16 cellular contexts compared by ENCODE assay signal in the genomic region with DNA sequence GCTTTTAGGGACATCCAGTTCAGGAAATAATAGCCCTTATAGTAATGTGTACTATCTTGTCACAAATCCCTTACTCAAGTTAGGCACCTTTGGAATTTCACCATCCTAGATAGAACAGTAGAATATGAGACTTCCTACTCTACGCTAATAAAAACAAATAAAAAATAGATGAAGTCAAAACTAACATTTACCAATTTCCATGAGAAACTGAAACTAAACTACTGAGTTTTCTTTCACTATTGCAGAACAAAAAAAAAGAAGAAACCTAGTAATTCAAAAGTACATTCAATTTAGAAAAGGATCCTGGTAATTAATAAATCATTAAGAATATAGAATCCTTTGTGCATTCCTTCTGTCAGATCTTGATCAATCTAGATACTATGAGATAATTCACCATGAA. TPM values are rescaled to one million over a fixed set of nuclear protein-coding genes. Genes with fewer than 3 reads are reported as not detected.
A peak's percentile ranks its signal among the peaks of the same experiment; 100 is the strongest.
DNase-seq lines count a peak whose midpoint lies in the region; ATAC-seq and TF ChIP-seq lines count a peak whose summit lies in the region.
"Had no signal": no experiment of that assay in that cellular context is flagged by ENCODE, and none has a peak within 500 bp of the region (broad histone marks: within the 10 kb centered on the region; RNA-seq: fewer than 3 reads in every experiment).

No MANE protein-coding gene starts in this region.

- H3K36me3 Mint-ChIP-seq in activated CD4-positive, alpha-beta T cell treated with anti-CD3 and anti-CD28 coated beads, Interleukin-2, amount 10 ng/mL, durations not matched to agents 7 days and 5 days (ENCODE audit: low read depth): peaks cover 57% of the 10 kb centered on the region
- H3K36me3 Mint-ChIP-seq in GM23338 (ENCODE audit: low read depth): peaks cover 44% of the 10 kb centered on the region
- H3K36me3 Mint-ChIP-seq in activated T-helper 1 cell treated with anti-CD3 and anti-CD28 coated beads, Interleukin-12 subunit alpha, Interleukin-12 subunit beta, Interleukin-2, Interleukin-4 antibody, amounts not matched to agents 30 ng/mL and 10 ng/mL and 1 ng/mL, durations not matched to agents 14 hours and 24 hours and 36 hours (ENCODE audit: low read depth): peaks cover 57% of the 10 kb centered on the region
- H3K36me3 Mint-ChIP-seq in naive thymus-derived CD8-positive, alpha-beta T cell: peaks cover 0 to 34% (median 6%) of the 10 kb centered on the region in 3 donors

- H3K4me3 Mint-ChIP-seq in activated CD4-positive, alpha-beta T cell treated with anti-CD3 and anti-CD28 coated beads, Interleukin-2, amount 10 ng/mL, durations not matched to agents 7 days and 5 days: peak overlapping the region; percentile 17
- no peak overlapping the region for H3K4me3 Mint-ChIP-seq in GM23338
- peak overlapping the region; percentile 24 for H3K4me3 Mint-ChIP-seq in activated T-helper 1 cell treated with anti-CD3 and anti-CD28 coated beads, Interleukin-12 subunit alpha, Interleukin-12 subunit beta, Interleukin-2, Interleukin-4 antibody, amounts not matched to agents 30 ng/mL and 10 ng/mL and 1 ng/mL, durations not matched to agents 14 hours and 24 hours and 36 hours
- H3K4me3 Mint-ChIP-seq in naive thymus-derived CD8-positive, alpha-beta T cell: no peak overlapping the region

- CTCF ChIA-PET in activated CD4-positive, alpha-beta T cell treated with anti-CD3 and anti-CD28 coated beads, Interleukin-2, amount 10 ng/mL, durations not matched to agents 7 days and 5 days (lab: Charles Lee): interaction anchor here (1.0 kb wide), 1 partner anchor 9 kb away, joined by 3 read pairs; no protein-coding TSS in a partner anchor

- H3K27me3 ChIP-seq in GM23338 (ENCODE audit: insufficient read depth): no peaks in the 10 kb centered on the region
- H3K27me3 ChIP-seq: BLaER1, dorsolateral prefrontal cortex, left lung, pancreas, upper lobe of left lung had no signal

- H3F3A ChIP-seq in GM23338 (replicated peaks; ENCODE audit: low read depth): no peaks in the 10 kb centered on the region

- no peak for DNase-seq in activated CD4-positive, alpha-beta T cell treated with anti-CD3 and anti-CD28 coated beads, Interleukin-2, amount 10 ng/mL, durations not matched to agents 7 days and 5 days
- DNase-seq in activated CD4-positive, alpha-beta T cell treated with anti-CD3 and anti-CD28 coated beads, Interleukin-2, amount 50 U/mL, for 48 hours: no peak
- DNase-seq in GM23338 (ENCODE audit: low spot score) (no peak), NCI-H524 treated with DMSO at 0.1 percent for 48 hours (lab: John Stamatoyannopoulos, UW) (no peak)
- no peak for DNase-seq in activated T-helper 1 cell treated with anti-CD3 and anti-CD28 coated beads, Interleukin-12 subunit alpha, Interleukin-12 subunit beta, Interleukin-2, Interleukin-4 antibody, amounts not matched to agents 30 ng/mL and 10 ng/mL and 1 ng/mL, durations not matched to agents 14 hours and 24 hours and 36 hours (ENCODE audit: low spot score)
- no peak for DNase-seq in naive thymus-derived CD8-positive, alpha-beta T cell
- no peak for DNase-seq in central memory CD4-positive, alpha-beta T cell
- DNase-seq in stimulated activated CD4-positive, alpha-beta T cell treated with anti-CD3 and anti-CD28 coated beads, Interleukin-4, amount 100 ng/mL, for 24 hours: no peak
- DNase-seq: dorsolateral prefrontal cortex, left lung, NCI-H2029, pancreas, upper lobe of left lung, WERI-Rb-1 had no signal

- peaks cover 6% of the 10 kb centered on the region for H3K4me1 ChIP-seq in GM23338 (ENCODE audit: insufficient read depth)
- H3K4me1 ChIP-seq: BLaER1, left lung, pancreas, upper lobe of left lung had no signal

- H3K4me3 ChIP-seq in GM23338: no peak overlapping the region
- H3K4me3 ChIP-seq: BLaER1, left lung, pancreas, upper lobe of left lung had no signal

- intact Hi-C loops in activated T-helper 1 cell treated with anti-CD3 and anti-CD28 coated beads, Interleukin-12 subunit alpha, Interleukin-12 subunit beta, Interleukin-2, Interleukin-4 antibody, amounts not matched to agents 30 ng/mL and 10 ng/mL and 1 ng/mL, durations not matched to agents 14 hours and 24 hours and 36 hours (cut with micrococcal nuclease): loop anchor here (1.0 to 5.0 kb wide), 3 partner anchors 14 to 381 kb away; partner anchors contain the start of gene STARD4

- H3K27ac Mint-ChIP-seq in activated CD4-positive, alpha-beta T cell treated with anti-CD3 and anti-CD28 coated beads, Interleukin-2, amount 10 ng/mL, durations not matched to agents 7 days and 5 days: peak overlapping the region; percentile 81
- peak overlapping the region; percentile 44; the same call in 1 of the 2 replicates for H3K27ac Mint-ChIP-seq in GM23338
- H3K27ac Mint-ChIP-seq in activated T-helper 1 cell treated with anti-CD3 and anti-CD28 coated beads, Interleukin-12 subunit alpha, Interleukin-12 subunit beta, Interleukin-2, Interleukin-4 antibody, amounts not matched to agents 30 ng/mL and 10 ng/mL and 1 ng/mL, durations not matched to agents 14 hours and 24 hours and 36 hours: peak overlapping the region; percentile 59
- peak overlapping the region in 9 of 10 donors; percentile 0 to 71 (median 33) for H3K27ac Mint-ChIP-seq in naive thymus-derived CD8-positive, alpha-beta T cell

- peaks cover 26% of the 10 kb centered on the region; the same call in 1 of the 2 replicates for H3K36me3 ChIP-seq in GM23338 (ENCODE audit: insufficient read depth)
- H3K36me3 ChIP-seq: pancreas had no signal

- H4K20me1 ChIP-seq in GM23338 (replicated peaks; ENCODE audit: insufficient read depth): peaks cover 5% of the 10 kb centered on the region; the same call in 1 of the 2 replicates
- H4K20me1 ChIP-seq: BLaER1 had no signal

- H3K9me2 ChIP-seq in GM23338 (ENCODE audit: insufficient read depth): no peaks in the 10 kb centered on the region

- no peak for ATAC-seq in GM23338
- no peak for ATAC-seq in naive thymus-derived CD8-positive, alpha-beta T cell
- ATAC-seq: left lung, pancreas, sciatic nerve had no signal

- TF ChIP-seq CTCF in GM23338 (conservative IDR thresholded peaks at IDR 0.05; ENCODE audit: low read depth in 2 of 2): no peak

- no peaks in the 10 kb centered on the region for H3K27me3 Mint-ChIP-seq in activated CD4-positive, alpha-beta T cell treated with anti-CD3 and anti-CD28 coated beads, Interleukin-2, amount 10 ng/mL, durations not matched to agents 7 days and 5 days
- H3K27me3 Mint-ChIP-seq in GM23338 (ENCODE audit: insufficient read depth, low read depth, poor library complexity): no peaks in the 10 kb centered on the region
- no peaks in the 10 kb centered on the region for H3K27me3 Mint-ChIP-seq in activated T-helper 1 cell treated with anti-CD3 and anti-CD28 coated beads, Interleukin-12 subunit alpha, Interleukin-12 subunit beta, Interleukin-2, Interleukin-4 antibody, amounts not matched to agents 30 ng/mL and 10 ng/mL and 1 ng/mL, durations not matched to agents 14 hours and 24 hours and 36 hours (ENCODE audit: insufficient read depth)
- H3K27me3 Mint-ChIP-seq in naive thymus-derived CD8-positive, alpha-beta T cell: no peaks in the 10 kb centered on the region

- H2AFZ ChIP-seq in GM23338: no peak overlapping the region

- H3K4me2 ChIP-seq in GM23338: no peak overlapping the region
- H3K4me2 ChIP-seq: BLaER1 had no signal

- H3K27ac ChIP-seq in GM23338 (ENCODE audit: low read depth): no peak overlapping the region
- H3K27ac ChIP-seq: BLaER1, left lung, pancreas, upper lobe of left lung, WERI-Rb-1 had no signal

- H3K9me3 Mint-ChIP-seq in activated CD4-positive, alpha-beta T cell treated with anti-CD3 and anti-CD28 coated beads, Interleukin-2, amount 10 ng/mL, durations not matched to agents 7 days and 5 days: no peaks in the 10 kb centered on the region
- H3K9me3 Mint-ChIP-seq in GM23338: no peaks in the 10 kb centered on the region
- no peaks in the 10 kb centered on the region for H3K9me3 Mint-ChIP-seq in activated T-helper 1 cell treated with anti-CD3 and anti-CD28 coated beads, Interleukin-12 subunit alpha, Interleukin-12 subunit beta, Interleukin-2, Interleukin-4 antibody, amounts not matched to agents 30 ng/mL and 10 ng/mL and 1 ng/mL, durations not matched to agents 14 hours and 24 hours and 36 hours
- no peaks in the 10 kb centered on the region for H3K9me3 Mint-ChIP-seq in naive thymus-derived CD8-positive, alpha-beta T cell

- peaks cover 20% of the 10 kb centered on the region for H3K79me2 ChIP-seq in GM23338 (replicated peaks; ENCODE audit: insufficient read depth)

- POLR2A ChIA-PET in activated CD4-positive, alpha-beta T cell treated with anti-CD3 and anti-CD28 coated beads, Interleukin-2, amount 10 ng/mL, durations not matched to agents 7 days and 5 days (lab: Charles Lee): no interaction called here
- POLR2A ChIA-PET in naive thymus-derived CD8-positive, alpha-beta T cell (lab: Charles Lee): no interaction called here

- peaks cover 27% of the 10 kb centered on the region for H3K4me1 Mint-ChIP-seq in activated CD4-positive, alpha-beta T cell treated with anti-CD3 and anti-CD28 coated beads, Interleukin-2, amount 10 ng/mL, durations not matched to agents 7 days and 5 days
- H3K4me1 Mint-ChIP-seq in GM23338: peaks cover 7% of the 10 kb centered on the region; the same call in 2 of the 3 replicates
- peaks cover 49% of the 10 kb centered on the region for H3K4me1 Mint-ChIP-seq in activated T-helper 1 cell treated with anti-CD3 and anti-CD28 coated beads, Interleukin-12 subunit alpha, Interleukin-12 subunit beta, Interleukin-2, Interleukin-4 antibody, amounts not matched to agents 30 ng/mL and 10 ng/mL and 1 ng/mL, durations not matched to agents 14 hours and 24 hours and 36 hours (ENCODE audit: low read depth)
- peaks cover 0 to 11% (median 4%) of the 10 kb centered on the region in 4 donors for H3K4me1 Mint-ChIP-seq in naive thymus-derived CD8-positive, alpha-beta T cell

TF ChIP-seq in GM23338, 12 proteins besides CTCF, POLR2A, EP300 and RAD21 (continues in another document):
- no peak for TF ChIP-seq CREB1 (CRISPR knock-in tag; IDR thresholded peaks at IDR 0.05; ENCODE audit: low read depth)

RNA-seq across cellular contexts. Expression of gene STARD4, which starts 14.0 kb away (rescaled TPM):
- 10 to 100 TPM; 33.7 to 37.4 TPM for total RNA-seq in activated CD4-positive, alpha-beta T cell treated with anti-CD3 and anti-CD28 coated beads, Interleukin-2, amount 10 ng/mL, durations not matched to agents 7 days and 5 days
- total RNA-seq in GM23338 (2014; rRNA removed; shearing (Covaris generic)): 92.0 and 106 TPM in 2 replicates
- polyA plus RNA-seq in GM23338 (2016; fragmentation: Nextera tagmentation; extraction: Ambion mirVana): 21.6 and 25.0 TPM in 2 replicates
- 149 and 163 TPM in 2 replicates for total RNA-seq in activated T-helper 1 cell treated with anti-CD3 and anti-CD28 coated beads, Interleukin-12 subunit alpha, Interleukin-12 subunit beta, Interleukin-2, Interleukin-4 antibody, amounts not matched to agents 30 ng/mL and 10 ng/mL and 1 ng/mL, durations not matched to agents 14 hours and 24 hours and 36 hours
- total RNA-seq in naive thymus-derived CD8-positive, alpha-beta T cell: 10 to 100 TPM; 10.9 to 11.9 TPM
- polyA plus RNA-seq in naive thymus-derived CD8-positive, alpha-beta T cell: 1 to 10 TPM; 4.6 to 6.1 (median 5.0) TPM

Comparison
In these comparisons a context has a peak if more than half of its experiments do, and no peak if none do; other contexts are left out.
1. H3K4me3 Mint-ChIP-seq: peak in activated CD4-positive, alpha-beta T cell treated with anti-CD3 and anti-CD28 coated beads, Interleukin-2, amount 10 ng/mL, durations not matched to agents 7 days and 5 days (single experiment) and activated T-helper 1 cell treated with anti-CD3 and anti-CD28 coated beads, Interleukin-12 subunit alpha, Interleukin-12 subunit beta, Interleukin-2, Interleukin-4 antibody, amounts not matched to agents 30 ng/mL and 10 ng/mL and 1 ng/mL, durations not matched to agents 14 hours and 24 hours and 36 hours (single experiment); none in GM23338 (single experiment) and naive thymus-derived CD8-positive, alpha-beta T cell (0 of 10).
2. Peak in every context shown above with its lines, with median percentiles within 50 percentile points of each other: H3K27ac Mint-ChIP-seq.